ENCODE assay signal across 20 cellular contexts in genomic region chr5:64532212-64532611, GRCh38. TPM values are rescaled to one million over a fixed set of nuclear protein-coding genes. Genes with fewer than 3 reads are reported as not detected.
DNase-seq lines count a peak whose midpoint lies in the region; ATAC-seq, FAIRE-seq and TF ChIP-seq lines count a peak whose summit lies in the region.
"Had no signal": no experiment of that assay in that cellular context is flagged by ENCODE, and none has a peak within 500 bp of the region (broad histone marks: within the 10 kb centered on the region; RNA-seq: fewer than 3 reads in every experiment).

No MANE protein-coding gene starts in this region.

- WGBS in body of pancreas, 2 donors = 9 to 21% methylated on average over 2 of the region's 2 CpGs

- no peaks in the 10 kb centered on the region for H3K9me3 ChIP-seq in body of pancreas
- H3K9me3 ChIP-seq: MG63, SK-N-SH had no signal

- peak overlapping the region; percentile 53 for H3K27ac Mint-ChIP-seq in progenitor cell of endocrine pancreas
- H3K27ac Mint-ChIP-seq: CD8-positive, alpha-beta memory T cell; T-helper 1 cell treated with Interleukin-12 subunit alpha and Interleukin-12 subunit beta and Interleukin-4 antibody, amounts not matched to agents 30 μg/mL and 1 μg/mL, for 36 hours had no signal

- H3K27me3 Mint-ChIP-seq in progenitor cell of endocrine pancreas = no peaks in the 10 kb centered on the region
- H3K27me3 Mint-ChIP-seq: CD8-positive, alpha-beta memory T cell had no signal

- no peak for TF ChIP-seq CTCF in progenitor cell of endocrine pancreas (IDR thresholded peaks at IDR 0.05; ENCODE audit: unreplicated experiment)
- no peak for TF ChIP-seq CTCF in body of pancreas (IDR thresholded peaks at IDR 0.05)

- H3K4me1 Mint-ChIP-seq in progenitor cell of endocrine pancreas (ENCODE audit: low read depth) = peaks cover 5% of the 10 kb centered on the region
- H3K4me1 Mint-ChIP-seq: CD8-positive, alpha-beta memory T cell had no signal

- H3K4me3 Mint-ChIP-seq in progenitor cell of endocrine pancreas (ENCODE audit: low read depth) = no peak overlapping the region
- H3K4me3 Mint-ChIP-seq: CD8-positive, alpha-beta memory T cell; T-helper 1 cell treated with Interleukin-12 subunit alpha and Interleukin-12 subunit beta and Interleukin-4 antibody, amounts not matched to agents 30 μg/mL and 1 μg/mL, for 36 hours had no signal

- H3K9me3 Mint-ChIP-seq in progenitor cell of endocrine pancreas (ENCODE audit: low read depth) = no peaks in the 10 kb centered on the region
- H3K9me3 Mint-ChIP-seq: CD8-positive, alpha-beta memory T cell; T-helper 1 cell treated with Interleukin-12 subunit alpha and Interleukin-12 subunit beta and Interleukin-4 antibody, amounts not matched to agents 30 μg/mL and 1 μg/mL, for 36 hours had no signal

- peaks cover 14% of the 10 kb centered on the region for H3K4me1 ChIP-seq in body of pancreas

- no peak for FAIRE-seq in HTR-8/SVneo (lab: Jason Lieb, UNC)
- FAIRE-seq: GM18507, HepG2 had no signal

- no peak for ATAC-seq in body of pancreas
- no peak for ATAC-seq in SK-N-SH treated with all-trans-retinoic acid at 6 μM for 48 hours
- ATAC-seq: HepG2 had no signal

- no peaks in the 10 kb centered on the region for H3K27me3 ChIP-seq in body of pancreas
- H3K27me3 ChIP-seq: MG63 had no signal

- intact Hi-C loops in body of pancreas (cut with DNase I) = no loop called here

- no peak for TF ChIP-seq POLR2A in body of pancreas (IDR thresholded peaks at IDR 0.05)

- H3K36me3 Mint-ChIP-seq in progenitor cell of endocrine pancreas (ENCODE audit: insufficient read depth) = no peaks in the 10 kb centered on the region
- H3K36me3 Mint-ChIP-seq: CD8-positive, alpha-beta memory T cell had no signal

- no peak overlapping the region for H3K4me3 ChIP-seq in body of pancreas
- H3K4me3 ChIP-seq: MG63 had no signal

- peak; percentile 2 for DNase-seq in NCI-H345 (lab: John Stamatoyannopoulos, UW)
- no peak for DNase-seq in NCI-H345 treated with DMSO at 0.1 percent for 48 hours (lab: John Stamatoyannopoulos, UW; ENCODE audit: unreplicated experiment)
- DNase-seq in NCI-H146 (lab: John Stamatoyannopoulos, UW) = peak; percentile 72
- peak; percentile 22 for DNase-seq in NCI-H774 (lab: John Stamatoyannopoulos, UW)
- DNase-seq in progenitor cell of endocrine pancreas (ENCODE audit: low spot score, unreplicated experiment) = no peak
- no peak for DNase-seq in body of pancreas
- no peak for DNase-seq in HTR-8/SVneo (ENCODE audit: insufficient read length, low spot score)
- DNase-seq: CD8-positive, alpha-beta memory T cell; DMS 273 treated with DMSO at 0.1 percent for 48 hours; GOT3; MG63; NCI-H1105 treated with DMSO at 0.1 percent for 48 hours; NCI-H510A; SK-N-SH had no signal

- no peaks in the 10 kb centered on the region for H3K36me3 ChIP-seq in body of pancreas (replicated peaks in 1 of 2; ENCODE audit: insufficient read depth in 1 of 2, low read depth in 2 of 2)
- H3K36me3 ChIP-seq: MG63 had no signal

- peak overlapping the region in 1 of 4 donors; percentile 12 for H3K27ac ChIP-seq in body of pancreas
- H3K27ac ChIP-seq: 22Rv1, KMS-11 had no signal

TF ChIP-seq in SK-N-SH treated with all-trans-retinoic acid at 6 μM for 48 hours, 23 proteins besides CTCF, POLR2A, EP300 and RAD21:
- TF ChIP-seq ESRRG (CRISPR knock-in tag; IDR thresholded peaks at IDR 0.05) = no peak
- no peak for TF ChIP-seq OSR1 (CRISPR knock-in tag; IDR thresholded peaks at IDR 0.05)
- no peak for TF ChIP-seq CSRNP3 (CRISPR knock-in tag; IDR thresholded peaks at IDR 0.05)
- TF ChIP-seq RARB (CRISPR knock-in tag; IDR thresholded peaks at IDR 0.05) = no peak
- TF ChIP-seq TOX (CRISPR knock-in tag; IDR thresholded peaks at IDR 0.05; ENCODE audit: borderline replicate concordance) = no peak
- no peak for TF ChIP-seq ZFP30 (CRISPR knock-in tag; IDR thresholded peaks at IDR 0.05)
- no peak for TF ChIP-seq GLIS3 (CRISPR knock-in tag; IDR thresholded peaks at IDR 0.05)
- no peak for TF ChIP-seq ARNTL (CRISPR knock-in tag; IDR thresholded peaks at IDR 0.05; ENCODE audit: borderline replicate concordance, low read depth)
- TF ChIP-seq CSDC2 (CRISPR knock-in tag; IDR thresholded peaks at IDR 0.05) = no peak
- TF ChIP-seq PPARA (CRISPR knock-in tag; IDR thresholded peaks at IDR 0.05; ENCODE audit: borderline replicate concordance) = no peak
- TF ChIP-seq ZFP3 (CRISPR knock-in tag; IDR thresholded peaks at IDR 0.05) = no peak
- no peak for TF ChIP-seq TCF4 (CRISPR knock-in tag; IDR thresholded peaks at IDR 0.05; ENCODE audit: borderline replicate concordance)

RNA-seq across cellular contexts. Expression of gene RGS7BP, which starts 26.4 kb away (rescaled TPM):
- 0.14 TPM in 1 of 2 replicates, not detected in the other for total RNA-seq in progenitor cell of endocrine pancreas
- 1 to 10 TPM in 1 of 2 donors, under 1 TPM in 1; under 0.01 to 3.1 TPM for total RNA-seq in body of pancreas
- total RNA-seq: CD8-positive, alpha-beta memory T cell; HepG2 had no signal

Comparison
In these comparisons a context has a peak if more than half of its experiments do, and no peak if none do; other contexts are left out.
1. DNase-seq: peak in NCI-H345 (single experiment), NCI-H146 (single experiment) and NCI-H774 (single experiment); none in NCI-H345 treated with DMSO at 0.1 percent for 48 hours (single experiment), progenitor cell of endocrine pancreas (single experiment), body of pancreas (0 of 4) and HTR-8/SVneo (single experiment).